In the genomic region with DNA sequence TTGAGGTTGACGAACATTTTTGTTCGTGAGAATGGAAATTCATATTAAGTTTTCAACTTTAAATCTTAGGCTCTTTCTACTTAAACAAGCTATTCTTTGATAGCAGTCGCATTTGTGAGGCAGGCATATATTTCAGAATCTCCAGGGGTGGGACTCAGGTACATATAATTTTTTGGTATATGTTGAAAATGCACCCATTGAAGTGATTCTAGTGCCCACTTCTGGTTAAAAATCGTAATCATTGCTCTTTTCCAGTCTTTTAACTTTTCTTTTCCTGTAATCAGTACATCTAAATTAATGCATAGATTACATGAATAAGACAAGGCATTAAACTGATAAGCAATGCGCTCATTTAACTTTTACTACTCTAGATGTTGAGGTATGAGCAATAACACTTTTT, we compare ENCODE assay signal across 2 cellular contexts.
TF ChIP-seq lines count a peak whose summit lies in the region.

No MANE protein-coding gene starts in this region.

TF ChIP-seq in SK-N-SH, 30 proteins besides CTCF, POLR2A, EP300 and RAD21 (continued from another document):
- TF ChIP-seq, protein P1, sequence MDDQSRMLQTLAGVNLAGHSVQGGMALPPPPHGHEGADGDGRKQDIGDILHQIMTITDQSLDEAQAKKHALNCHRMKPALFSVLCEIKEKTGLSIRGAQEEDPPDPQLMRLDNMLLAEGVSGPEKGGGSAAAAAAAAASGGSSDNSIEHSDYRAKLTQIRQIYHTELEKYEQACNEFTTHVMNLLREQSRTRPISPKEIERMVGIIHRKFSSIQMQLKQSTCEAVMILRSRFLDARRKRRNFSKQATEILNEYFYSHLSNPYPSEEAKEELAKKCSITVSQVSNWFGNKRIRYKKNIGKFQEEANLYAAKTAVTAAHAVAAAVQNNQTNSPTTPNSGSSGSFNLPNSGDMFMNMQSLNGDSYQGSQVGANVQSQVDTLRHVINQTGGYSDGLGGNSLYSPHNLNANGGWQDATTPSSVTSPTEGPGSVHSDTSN (IDR thresholded peaks at IDR 0.05): no peak
- no peak for TF ChIP-seq ELF1 (IDR thresholded peaks at IDR 0.05)
- TF ChIP-seq, protein P2, sequence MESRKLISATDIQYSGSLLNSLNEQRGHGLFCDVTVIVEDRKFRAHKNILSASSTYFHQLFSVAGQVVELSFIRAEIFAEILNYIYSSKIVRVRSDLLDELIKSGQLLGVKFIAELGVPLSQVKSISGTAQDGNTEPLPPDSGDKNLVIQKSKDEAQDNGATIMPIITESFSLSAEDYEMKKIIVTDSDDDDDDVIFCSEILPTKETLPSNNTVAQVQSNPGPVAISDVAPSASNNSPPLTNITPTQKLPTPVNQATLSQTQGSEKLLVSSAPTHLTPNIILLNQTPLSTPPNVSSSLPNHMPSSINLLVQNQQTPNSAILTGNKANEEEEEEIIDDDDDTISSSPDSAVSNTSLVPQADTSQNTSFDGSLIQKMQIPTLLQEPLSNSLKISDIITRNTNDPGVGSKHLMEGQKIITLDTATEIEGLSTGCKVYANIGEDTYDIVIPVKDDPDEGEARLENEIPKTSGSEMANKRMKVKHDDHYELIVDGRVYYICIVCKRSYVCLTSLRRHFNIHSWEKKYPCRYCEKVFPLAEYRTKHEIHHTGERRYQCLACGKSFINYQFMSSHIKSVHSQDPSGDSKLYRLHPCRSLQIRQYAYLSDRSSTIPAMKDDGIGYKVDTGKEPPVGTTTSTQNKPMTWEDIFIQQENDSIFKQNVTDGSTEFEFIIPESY (IDR thresholded peaks at IDR 0.05; ENCODE audit: borderline replicate concordance, low read depth): no peak
- TF ChIP-seq RFX5 (IDR thresholded peaks at IDR 0.05; ENCODE audit: low read length): no peak
- no peak for TF ChIP-seq GATA2 (CRISPR knock-in tag; IDR thresholded peaks at IDR 0.05)
TF ChIP-seq in SK-N-SH: peak in this region for 0.

TF ChIP-seq in SK-N-SH treated with all-trans-retinoic acid at 6 μM for 48 hours, 23 proteins besides CTCF, POLR2A, EP300 and RAD21 (continued from another document):
- TF ChIP-seq TCF4 (CRISPR knock-in tag; IDR thresholded peaks at IDR 0.05; ENCODE audit: borderline replicate concordance): no peak
- TF ChIP-seq, protein P3, sequence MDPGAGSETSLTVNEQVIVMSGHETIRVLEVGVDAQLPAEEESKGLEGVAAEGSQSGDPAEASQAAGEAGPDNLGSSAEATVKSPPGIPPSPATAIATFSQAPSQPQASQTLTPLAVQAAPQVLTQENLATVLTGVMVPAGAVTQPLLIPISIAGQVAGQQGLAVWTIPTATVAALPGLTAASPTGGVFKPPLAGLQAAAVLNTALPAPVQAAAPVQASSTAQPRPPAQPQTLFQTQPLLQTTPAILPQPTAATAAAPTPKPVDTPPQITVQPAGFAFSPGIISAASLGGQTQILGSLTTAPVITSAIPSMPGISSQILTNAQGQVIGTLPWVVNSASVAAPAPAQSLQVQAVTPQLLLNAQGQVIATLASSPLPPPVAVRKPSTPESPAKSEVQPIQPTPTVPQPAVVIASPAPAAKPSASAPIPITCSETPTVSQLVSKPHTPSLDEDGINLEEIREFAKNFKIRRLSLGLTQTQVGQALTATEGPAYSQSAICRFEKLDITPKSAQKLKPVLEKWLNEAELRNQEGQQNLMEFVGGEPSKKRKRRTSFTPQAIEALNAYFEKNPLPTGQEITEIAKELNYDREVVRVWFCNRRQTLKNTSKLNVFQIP (CRISPR knock-in tag; IDR thresholded peaks at IDR 0.05; ENCODE audit: borderline replicate concordance, low read depth): no peak
- TF ChIP-seq, protein P4, sequence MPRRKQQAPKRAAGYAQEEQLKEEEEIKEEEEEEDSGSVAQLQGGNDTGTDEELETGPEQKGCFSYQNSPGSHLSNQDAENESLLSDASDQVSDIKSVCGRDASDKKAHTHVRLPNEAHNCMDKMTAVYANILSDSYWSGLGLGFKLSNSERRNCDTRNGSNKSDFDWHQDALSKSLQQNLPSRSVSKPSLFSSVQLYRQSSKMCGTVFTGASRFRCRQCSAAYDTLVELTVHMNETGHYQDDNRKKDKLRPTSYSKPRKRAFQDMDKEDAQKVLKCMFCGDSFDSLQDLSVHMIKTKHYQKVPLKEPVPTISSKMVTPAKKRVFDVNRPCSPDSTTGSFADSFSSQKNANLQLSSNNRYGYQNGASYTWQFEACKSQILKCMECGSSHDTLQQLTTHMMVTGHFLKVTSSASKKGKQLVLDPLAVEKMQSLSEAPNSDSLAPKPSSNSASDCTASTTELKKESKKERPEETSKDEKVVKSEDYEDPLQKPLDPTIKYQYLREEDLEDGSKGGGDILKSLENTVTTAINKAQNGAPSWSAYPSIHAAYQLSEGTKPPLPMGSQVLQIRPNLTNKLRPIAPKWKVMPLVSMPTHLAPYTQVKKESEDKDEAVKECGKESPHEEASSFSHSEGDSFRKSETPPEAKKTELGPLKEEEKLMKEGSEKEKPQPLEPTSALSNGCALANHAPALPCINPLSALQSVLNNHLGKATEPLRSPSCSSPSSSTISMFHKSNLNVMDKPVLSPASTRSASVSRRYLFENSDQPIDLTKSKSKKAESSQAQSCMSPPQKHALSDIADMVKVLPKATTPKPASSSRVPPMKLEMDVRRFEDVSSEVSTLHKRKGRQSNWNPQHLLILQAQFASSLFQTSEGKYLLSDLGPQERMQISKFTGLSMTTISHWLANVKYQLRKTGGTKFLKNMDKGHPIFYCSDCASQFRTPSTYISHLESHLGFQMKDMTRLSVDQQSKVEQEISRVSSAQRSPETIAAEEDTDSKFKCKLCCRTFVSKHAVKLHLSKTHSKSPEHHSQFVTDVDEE (CRISPR knock-in tag; IDR thresholded peaks at IDR 0.05): no peak
- no peak for TF ChIP-seq ARNTL (CRISPR knock-in tag; IDR thresholded peaks at IDR 0.05; ENCODE audit: borderline replicate concordance, low read depth)
- no peak for TF ChIP-seq GLIS3 (CRISPR knock-in tag; IDR thresholded peaks at IDR 0.05)
- TF ChIP-seq TOX (CRISPR knock-in tag; IDR thresholded peaks at IDR 0.05; ENCODE audit: borderline replicate concordance): no peak
- no peak for TF ChIP-seq ESRRG (CRISPR knock-in tag; IDR thresholded peaks at IDR 0.05)
- TF ChIP-seq RARB (CRISPR knock-in tag; IDR thresholded peaks at IDR 0.05): no peak
- no peak for TF ChIP-seq ZFP30 (CRISPR knock-in tag; IDR thresholded peaks at IDR 0.05)
- TF ChIP-seq ZFP3 (CRISPR knock-in tag; IDR thresholded peaks at IDR 0.05): no peak
- TF ChIP-seq ZC3H10 (CRISPR knock-in tag; IDR thresholded peaks at IDR 0.05): no peak
TF ChIP-seq in SK-N-SH treated with all-trans-retinoic acid at 6 μM for 48 hours: peak in this region for 0.
